Comparison of ENCODE assay signal across 1 cellular context in the genomic region with DNA sequence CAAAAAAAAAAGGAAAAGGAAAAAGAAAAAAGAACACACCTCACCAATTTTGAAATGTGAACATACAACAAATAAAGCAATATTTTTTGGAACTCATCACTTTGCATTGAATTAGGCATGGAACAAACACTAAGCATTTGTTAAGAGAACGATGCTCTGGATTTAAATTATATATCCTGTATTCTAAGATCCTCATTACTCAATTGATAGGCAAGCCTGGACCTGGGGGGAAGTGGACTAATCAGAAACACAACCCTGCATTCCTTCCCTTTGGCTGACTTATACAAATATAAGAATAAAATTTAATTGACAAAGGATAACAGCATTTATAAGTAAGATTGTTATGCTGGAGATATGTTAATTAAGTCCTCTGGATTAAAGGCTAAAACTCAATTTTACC.
TF ChIP-seq lines count a peak whose summit lies in the region.

No MANE protein-coding gene starts in this region.

TF ChIP-seq in H1, 55 proteins besides CTCF, POLR2A, EP300 and RAD21:
- TF ChIP-seq, protein P1, sequence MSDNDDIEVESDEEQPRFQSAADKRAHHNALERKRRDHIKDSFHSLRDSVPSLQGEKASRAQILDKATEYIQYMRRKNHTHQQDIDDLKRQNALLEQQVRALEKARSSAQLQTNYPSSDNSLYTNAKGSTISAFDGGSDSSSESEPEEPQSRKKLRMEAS (IDR thresholded peaks at IDR 0.05): no peak
- TF ChIP-seq TCF12 (IDR thresholded peaks at IDR 0.05; ENCODE audit: low read depth, low read length) (no peak), RBBP5 (IDR thresholded peaks at IDR 0.05; ENCODE audit: borderline replicate concordance, low read depth, low read length) (no peak), SP4 (IDR thresholded peaks at IDR 0.05; ENCODE audit: low read length) (no peak), HDAC6 (IDR thresholded peaks at IDR 0.05; ENCODE audit: low read depth, low read length) (no peak), SUZ12 (IDR thresholded peaks at IDR 0.05; ENCODE audit: low read length) (no peak), HDAC2 (IDR thresholded peaks at IDR 0.05; ENCODE audit: borderline replicate concordance in 1 of 2, low read depth in 2 of 2, low read length in 2 of 2) (no peak)
TF ChIP-seq in H1: peak in this region for 0.
